Comparison of ENCODE assay signal across 18 cellular contexts in genomic region chr2:120541553-120541932, GRCh38.
DNase-seq lines count a peak whose midpoint lies in the region; ATAC-seq and TF ChIP-seq lines count a peak whose summit lies in the region.
"Had no signal": no experiment of that assay in that cellular context is flagged by ENCODE, and none has a peak within 500 bp of the region (broad histone marks: within the 10 kb centered on the region; RNA-seq: fewer than 3 reads in every experiment).

No MANE protein-coding gene starts in this region.

- H3K23ac ChIP-seq in mesenchymal stem cell (ENCODE audit: low read length in 2 of 2) (no peak overlapping the region), H9 (ENCODE audit: insufficient read length, low read depth, low read length) (no peak overlapping the region)

- 97% methylated on average over 7 of the region's 7 CpGs for whole genome bisulfite sequencing in mesenchymal stem cell
- WGBS in suprapubic skin = 86% methylated on average over 7 of the region's 7 CpGs
- no CpG with 5 or more reads among the region's 7 CpGs for WGBS in H9 (ENCODE audit: extremely low coverage, insufficient read length, low lambda C conversion rate)

- H2AK5ac ChIP-seq in mesenchymal stem cell (ENCODE audit: low read length, severe bottlenecking) = peak overlapping the region; percentile 63
- no peak overlapping the region for H2AK5ac ChIP-seq in H9 (ENCODE audit: insufficient read length, low read length)

- H3K18ac ChIP-seq in mesenchymal stem cell (ENCODE audit: low read depth in 1 of 2, low read length in 2 of 2) (peak overlapping the region in 1 of 2 experiments; percentile 4), H9 (ENCODE audit: insufficient read length, low read depth, low read length) (no peak overlapping the region)

- H2BK12ac ChIP-seq in mesenchymal stem cell (ENCODE audit: low read length in 2 of 2) (peak overlapping the region in 1 of 2 experiments; percentile 71), H9 (ENCODE audit: insufficient read length, low read depth, low read length) (no peak overlapping the region)

- H4K20me1 ChIP-seq in H9 (ENCODE audit: control insufficient read depth, insufficient read depth, insufficient read length) = no peaks in the 10 kb centered on the region

- no peak for TF ChIP-seq POLR2A in suprapubic skin (IDR thresholded peaks at IDR 0.05)

- no peak overlapping the region for H3K27ac ChIP-seq in mesenchymal stem cell (ENCODE audit: low read length, poor library complexity, severe bottlenecking)
- peak overlapping the region; percentile 43 for H3K27ac ChIP-seq in suprapubic skin
- H3K27ac ChIP-seq in H9 (ENCODE audit: insufficient read length, low read depth, low read length) = no peak overlapping the region
- H3K27ac ChIP-seq: uterus, VCaP had no signal

- H3K79me1 ChIP-seq in mesenchymal stem cell (replicated peaks; ENCODE audit: low read length, poor library complexity, severe bottlenecking) = no peaks in the 10 kb centered on the region
- no peaks in the 10 kb centered on the region for H3K79me1 ChIP-seq in H9 (ENCODE audit: insufficient read depth, low read depth, low read length, poor library complexity, severe bottlenecking)

- no peak overlapping the region for H3K56ac ChIP-seq in H9 (ENCODE audit: insufficient read length, low read depth, low read length)

- H2BK5ac ChIP-seq in mesenchymal stem cell (ENCODE audit: low read depth, low read length, poor library complexity, severe bottlenecking) = no peak overlapping the region
- H2BK5ac ChIP-seq in H9 (ENCODE audit: insufficient read length, low read length) = no peak overlapping the region

- H2BK20ac ChIP-seq in H9 (ENCODE audit: low read depth, low read length, poor library complexity, severe bottlenecking) = no peak overlapping the region

- peaks cover 17 to 36% of the 10 kb centered on the region in 2 experiments for H3K4me1 Mint-ChIP-seq in H9
- H3K4me1 Mint-ChIP-seq: activated CD4-positive, alpha-beta T cell treated with anti-CD3 and anti-CD28 coated beads, Interleukin-2, amount 10 ng/mL, durations not matched to agents 24 days and 14 days; activated CD8-positive, alpha-beta memory T cell treated with anti-CD3 and anti-CD28 coated beads, Interleukin-2, amount 10 ng/mL, durations not matched to agents 7 days and 5 days; activated naive CD4-positive, alpha-beta T cell treated with anti-CD3 and anti-CD28 coated beads, Interleukin-2, amount 50 U/mL, for 24 hours; CD8-positive, alpha-beta memory T cell; naive thymus-derived CD4-positive, alpha-beta T cell had no signal

- no peaks in the 10 kb centered on the region for H3K36me3 ChIP-seq in mesenchymal stem cell (ENCODE audit: control insufficient read depth in 1 of 2, insufficient read depth in 2 of 2, low read depth in 1 of 2, low read length in 2 of 2)
- no peaks in the 10 kb centered on the region for H3K36me3 ChIP-seq in suprapubic skin
- H3K36me3 ChIP-seq: HAP-1, uterus had no signal

- TF ChIP-seq EP300 in suprapubic skin (IDR thresholded peaks at IDR 0.05) = no peak

- DNase-seq in EL = peak; percentile 55
- peak; percentile 23 for DNase-seq in M059J (ENCODE audit: low read depth)
- no peak for DNase-seq in mesenchymal stem cell
- DNase-seq in suprapubic skin (ENCODE audit: low spot score in 2 of 2) = no peak
- DNase-seq in DMS53 (lab: John Stamatoyannopoulos, UW) = no peak
- no peak for DNase-seq in H9
- DNase-seq: activated CD4-positive, alpha-beta T cell treated with anti-CD3 and anti-CD28 coated beads, Interleukin-2, amount 10 ng/mL, durations not matched to agents 24 days and 14 days; activated CD8-positive, alpha-beta memory T cell treated with anti-CD3 and anti-CD28 coated beads, Interleukin-2, amount 10 ng/mL, durations not matched to agents 7 days and 5 days; CD8-positive, alpha-beta memory T cell; naive thymus-derived CD4-positive, alpha-beta T cell; NCI-H146; NCI-H524; T-helper 2 cell; uterus had no signal

- H2BK15ac ChIP-seq in mesenchymal stem cell (ENCODE audit: low read depth, poor library complexity, severe bottlenecking) (no peak overlapping the region), H9 (ENCODE audit: low read depth, low read length) (no peak overlapping the region)

- H3K14ac ChIP-seq in mesenchymal stem cell (ENCODE audit: low read length in 2 of 2) = peak overlapping the region in 1 of 2 experiments; percentile 70
- H3K14ac ChIP-seq in H9 (ENCODE audit: insufficient read depth, low read length) = no peak overlapping the region

- H2BK120ac ChIP-seq in mesenchymal stem cell (ENCODE audit: low read depth, low read length) (no peak overlapping the region), H9 (ENCODE audit: low read depth, low read length, poor library complexity, severe bottlenecking) (no peak overlapping the region)

- H3K27ac Mint-ChIP-seq in H9 = no peak overlapping the region
- H3K27ac Mint-ChIP-seq: activated CD4-positive, alpha-beta T cell treated with anti-CD3 and anti-CD28 coated beads, Interleukin-2, amount 10 ng/mL, durations not matched to agents 24 days and 14 days; activated CD8-positive, alpha-beta memory T cell treated with anti-CD3 and anti-CD28 coated beads, Interleukin-2, amount 10 ng/mL, durations not matched to agents 7 days and 5 days; activated naive CD4-positive, alpha-beta T cell treated with anti-CD3 and anti-CD28 coated beads, Interleukin-2, amount 50 U/mL, for 24 hours; CD8-positive, alpha-beta memory T cell; naive thymus-derived CD4-positive, alpha-beta T cell had no signal

- TF ChIP-seq CTCF in suprapubic skin (IDR thresholded peaks at IDR 0.05) (no peak), H9 (conservative IDR thresholded peaks at IDR 0.05) (no peak)

- H3K27me3 ChIP-seq in mesenchymal stem cell (ENCODE audit: control insufficient read depth in 1 of 2, insufficient read depth in 1 of 2, low read length in 2 of 2) = peaks cover 0 to 13% of the 10 kb centered on the region in 2 experiments
- H3K27me3 ChIP-seq in suprapubic skin = no peaks in the 10 kb centered on the region
- no peaks in the 10 kb centered on the region; the same call in 1 of the 2 replicates for H3K27me3 ChIP-seq in H9 (ENCODE audit: insufficient read depth, low read length)
- H3K27me3 ChIP-seq: uterus had no signal

- H3K4me2 ChIP-seq in mesenchymal stem cell (ENCODE audit: low read length, poor library complexity, severe bottlenecking) (no peak overlapping the region), H9 (ENCODE audit: insufficient read depth, insufficient read length, low read length) (no peak overlapping the region)

- H2AFZ ChIP-seq in mesenchymal stem cell (ENCODE audit: low read depth, low read length) (no peak overlapping the region), H9 (ENCODE audit: low read length) (no peak overlapping the region)

- no peak overlapping the region for H4K8ac ChIP-seq in mesenchymal stem cell (ENCODE audit: low read length)
- no peak overlapping the region for H4K8ac ChIP-seq in H9 (replicated peaks; ENCODE audit: insufficient read length, low read depth, low read length)

- no peak overlapping the region for H4K5ac ChIP-seq in H9 (ENCODE audit: insufficient read length, low read depth, low read length)

- no peaks in the 10 kb centered on the region for H3K79me2 ChIP-seq in H9 (ENCODE audit: insufficient read depth, low read length)

- H3K23me2 ChIP-seq in H9 (ENCODE audit: insufficient read length, low read depth, low read length, poor library complexity, severe bottlenecking) = no peaks in the 10 kb centered on the region

- no peaks in the 10 kb centered on the region for H3K36me3 Mint-ChIP-seq in H9 (ENCODE audit: insufficient read depth in 1 of 3, low read depth in 3 of 3)
- H3K36me3 Mint-ChIP-seq: activated CD8-positive, alpha-beta memory T cell treated with anti-CD3 and anti-CD28 coated beads, Interleukin-2, amount 10 ng/mL, durations not matched to agents 7 days and 5 days; activated naive CD4-positive, alpha-beta T cell treated with anti-CD3 and anti-CD28 coated beads, Interleukin-2, amount 50 U/mL, for 24 hours; CD8-positive, alpha-beta memory T cell; naive thymus-derived CD4-positive, alpha-beta T cell had no signal

- no peak overlapping the region for H3K4me3 Mint-ChIP-seq in H9
- H3K4me3 Mint-ChIP-seq: activated CD4-positive, alpha-beta T cell treated with anti-CD3 and anti-CD28 coated beads, Interleukin-2, amount 10 ng/mL, durations not matched to agents 24 days and 14 days; activated CD8-positive, alpha-beta memory T cell treated with anti-CD3 and anti-CD28 coated beads, Interleukin-2, amount 10 ng/mL, durations not matched to agents 7 days and 5 days; activated naive CD4-positive, alpha-beta T cell treated with anti-CD3 and anti-CD28 coated beads, Interleukin-2, amount 50 U/mL, for 24 hours; CD8-positive, alpha-beta memory T cell; naive thymus-derived CD4-positive, alpha-beta T cell had no signal

- no peaks in the 10 kb centered on the region for H3K9me3 Mint-ChIP-seq in H9
- H3K9me3 Mint-ChIP-seq: activated CD4-positive, alpha-beta T cell treated with anti-CD3 and anti-CD28 coated beads, Interleukin-2, amount 10 ng/mL, durations not matched to agents 24 days and 14 days; activated naive CD4-positive, alpha-beta T cell treated with anti-CD3 and anti-CD28 coated beads, Interleukin-2, amount 50 U/mL, for 24 hours; CD8-positive, alpha-beta memory T cell; naive thymus-derived CD4-positive, alpha-beta T cell had no signal

- H3K4ac ChIP-seq in mesenchymal stem cell (ENCODE audit: low read depth in 1 of 2, low read length in 2 of 2) (no peak overlapping the region), H9 (ENCODE audit: low read depth, low read length) (no peak overlapping the region)

- ATAC-seq in HG03432 (IDR thresholded peaks at IDR 0.05; ENCODE audit: unreplicated experiment) = no peak
- ATAC-seq: activated CD8-positive, alpha-beta memory T cell treated with anti-CD3 and anti-CD28 coated beads, Interleukin-2, amount 10 ng/mL, durations not matched to agents 7 days and 5 days; naive thymus-derived CD4-positive, alpha-beta T cell had no signal

- peaks cover 89% of the 10 kb centered on the region for H3K27me3 Mint-ChIP-seq in H9 (ENCODE audit: low read depth)
- H3K27me3 Mint-ChIP-seq: activated naive CD4-positive, alpha-beta T cell treated with anti-CD3 and anti-CD28 coated beads, Interleukin-2, amount 50 U/mL, for 24 hours had no signal

- H3K9ac ChIP-seq in mesenchymal stem cell (ENCODE audit: low read length) (no peak overlapping the region), H9 (ENCODE audit: extremely low read depth, insufficient read length, low read length) (no peak overlapping the region)

- H3T11ph ChIP-seq in H9 (ENCODE audit: low read length) = no peak overlapping the region

- H4K91ac ChIP-seq in mesenchymal stem cell (ENCODE audit: low read length) (peak overlapping the region; percentile 47), H9 (ENCODE audit: insufficient read length, low read depth, low read length) (no peak overlapping the region)

- H3K9me3 ChIP-seq in mesenchymal stem cell (ENCODE audit: control insufficient read depth, low read length) (no peaks in the 10 kb centered on the region), suprapubic skin (no peaks in the 10 kb centered on the region), H9 (ENCODE audit: control insufficient read depth, low read depth, low read length) (no peaks in the 10 kb centered on the region)
- H3K9me3 ChIP-seq: HAP-1, uterus had no signal

- H3K4me3 ChIP-seq in mesenchymal stem cell (ENCODE audit: insufficient read depth in 1 of 2, low read depth in 1 of 2, low read length in 2 of 2) = no peak overlapping the region
- no peak overlapping the region for H3K4me3 ChIP-seq in suprapubic skin
- H3K4me3 ChIP-seq: HAP-1, uterus had no signal

- peaks cover 30% of the 10 kb centered on the region for H3K4me1 ChIP-seq in mesenchymal stem cell (ENCODE audit: control insufficient read depth, insufficient read depth, low read depth, low read length)
- peaks cover 35% of the 10 kb centered on the region for H3K4me1 ChIP-seq in suprapubic skin
- H3K4me1 ChIP-seq in H9 (ENCODE audit: insufficient read depth, low read length) = no peaks in the 10 kb centered on the region
- H3K4me1 ChIP-seq: HAP-1, uterus had no signal

Comparison
In these comparisons a context has a peak if more than half of its experiments do, and no peak if none do; other contexts are left out.
1. DNase-seq: peak in EL (single experiment) and M059J (single experiment); none in mesenchymal stem cell (single experiment), suprapubic skin (0 of 2), DMS53 (single experiment) and H9 (single experiment).